23 cellular contexts compared by ENCODE assay signal in genomic region chr10:47379901-47380300, GRCh38. TPM values are rescaled to one million over a fixed set of nuclear protein-coding genes. Genes with fewer than 3 reads are reported as not detected.
DNase-seq lines count a peak whose midpoint lies in the region; ATAC-seq, FAIRE-seq and TF ChIP-seq lines count a peak whose summit lies in the region.
"Had no signal": no experiment of that assay in that cellular context is flagged by ENCODE, and none has a peak within 500 bp of the region (broad histone marks: within the 10 kb centered on the region; RNA-seq: fewer than 3 reads in every experiment).

No MANE protein-coding gene starts in this region.

- no peak for TF ChIP-seq CTCF in osteoblast (IDR thresholded peaks at IDR 0.05; ENCODE audit: extremely low read depth, low read depth, low read length)

- no peaks in the 10 kb centered on the region for H4K20me1 ChIP-seq in osteoblast (ENCODE audit: insufficient read depth, low read length)
- H4K20me1 ChIP-seq: BLaER1 had no signal

- no peaks in the 10 kb centered on the region for H3K36me3 ChIP-seq in H7 (replicated peaks; ENCODE audit: control insufficient read depth, insufficient read depth, low read length)
- H3K36me3 ChIP-seq in small intestine (ENCODE audit: control insufficient read depth in 2 of 2, insufficient read depth in 2 of 2, low read length in 2 of 2): no peaks in the 10 kb centered on the region
- no peaks in the 10 kb centered on the region for H3K36me3 ChIP-seq in osteoblast (ENCODE audit: insufficient read depth, low read length)
- H3K36me3 ChIP-seq: BLaER1, gastrocnemius medialis, thyroid gland had no signal

- H3K9me3 ChIP-seq in small intestine (ENCODE audit: control insufficient read depth, low read depth): no peaks in the 10 kb centered on the region
- no peaks in the 10 kb centered on the region for H3K9me3 ChIP-seq in osteoblast (ENCODE audit: low read depth, low read length)
- H3K9me3 ChIP-seq: BLaER1, gastrocnemius medialis, thyroid gland had no signal

- no peak overlapping the region for H3K4me2 ChIP-seq in osteoblast (ENCODE audit: insufficient read depth, low read length)
- H3K4me2 ChIP-seq: BLaER1 had no signal

- 31 to 62% (median 42%) methylated on average over 10 to 11 of the region's 11 CpGs for WGBS in small intestine, 3 donors

- H3K4me1 ChIP-seq in small intestine (ENCODE audit: control insufficient read depth in 2 of 2, insufficient read depth in 1 of 2, low read depth in 1 of 2, low read length in 1 of 2) (peaks cover 0 to 4% of the 10 kb centered on the region in 2 donors), osteoblast (ENCODE audit: insufficient read depth, low read length) (peaks cover 14% of the 10 kb centered on the region)
- H3K4me1 ChIP-seq: parathyroid adenoma had no signal

- no peak overlapping the region for H3K27ac Mint-ChIP-seq in activated naive CD8-positive, alpha-beta T cell treated with anti-CD3 and anti-CD28 coated beads for 36 hours

- no peak overlapping the region for H3K4me3 ChIP-seq in H7 (ENCODE audit: insufficient read depth, low read depth, low read length)
- peak overlapping the region in 1 of 2 donors; percentile 6 for H3K4me3 ChIP-seq in small intestine (ENCODE audit: low read depth in 1 of 2, low read length in 2 of 2)
- no peak overlapping the region for H3K4me3 ChIP-seq in osteoblast (ENCODE audit: insufficient read depth, low read length)
- H3K4me3 ChIP-seq: BLaER1, gastrocnemius medialis, SK-N-MC, thyroid gland had no signal

- no peaks in the 10 kb centered on the region for H3K9me3 Mint-ChIP-seq in activated naive CD8-positive, alpha-beta T cell treated with anti-CD3 and anti-CD28 coated beads for 36 hours

- H3K4me3 Mint-ChIP-seq in activated naive CD8-positive, alpha-beta T cell treated with anti-CD3 and anti-CD28 coated beads for 36 hours: no peak overlapping the region

- no peak for FAIRE-seq in small intestine (lab: Jason Lieb, UNC)
- FAIRE-seq: colon, GM12892 had no signal

- no peak overlapping the region for H2AFZ ChIP-seq in osteoblast (ENCODE audit: low read length)
- H2AFZ ChIP-seq: parathyroid adenoma had no signal

- H3K4me1 Mint-ChIP-seq in activated naive CD8-positive, alpha-beta T cell treated with anti-CD3 and anti-CD28 coated beads for 36 hours: peaks cover 9% of the 10 kb centered on the region

- peaks cover 78% of the 10 kb centered on the region for H3K27me3 Mint-ChIP-seq in activated naive CD8-positive, alpha-beta T cell treated with anti-CD3 and anti-CD28 coated beads for 36 hours

- DNase-seq in H7: peak; percentile 13
- peak in 51 of 61 donors; percentile 17 to 92 (median 67) for DNase-seq in caudate nucleus (lab: John Stamatoyannopoulos, UW)
- peak; percentile 67 for DNase-seq in inferior parietal cortex (ENCODE audit: extremely low spot score)
- peak; percentile 50 for DNase-seq in small intestine
- no peak for DNase-seq in activated naive CD8-positive, alpha-beta T cell treated with anti-CD3 and anti-CD28 coated beads for 36 hours
- DNase-seq in NOMO-1 (lab: John Stamatoyannopoulos, UW; ENCODE audit: unreplicated experiment in 2 of 2): no peak
- no peak for DNase-seq in osteoblast (ENCODE audit: insufficient read length, low spot score, missing footprints)
- DNase-seq: activated naive CD4-positive, alpha-beta T cell treated with Interleukin-2 at 50 U/mL for 16 hours; gastrocnemius medialis; NCI-H1417 treated with DMSO at 0.1 percent for 48 hours; NCI-H774; PC-3; thyroid gland had no signal

- H3K79me2 ChIP-seq in osteoblast (ENCODE audit: insufficient read depth, low read length): no peaks in the 10 kb centered on the region
- H3K79me2 ChIP-seq: parathyroid adenoma had no signal

- ATAC-seq in HG03039 (IDR thresholded peaks at IDR 0.05; ENCODE audit: unreplicated experiment): no peak
- ATAC-seq: activated CD4-positive, CD25-positive, alpha-beta regulatory T cell treated with anti-CD3 and anti-CD28 coated beads, Interleukin-2, amount 50 U/mL, for 24 hours; gastrocnemius medialis; PC-3 had no signal

- no peaks in the 10 kb centered on the region for H3K36me3 Mint-ChIP-seq in activated naive CD8-positive, alpha-beta T cell treated with anti-CD3 and anti-CD28 coated beads for 36 hours

- H3K27me3 ChIP-seq in H7 (ENCODE audit: control insufficient read depth, insufficient read depth, low read length) (no peaks in the 10 kb centered on the region; the same call in 1 of the 2 replicates), small intestine (ENCODE audit: control insufficient read depth in 2 of 2, insufficient read depth in 2 of 2, low read length in 2 of 2) (peaks cover 0 to 2% of the 10 kb centered on the region in 2 donors), osteoblast (ENCODE audit: insufficient read depth, low read length) (peaks cover 70% of the 10 kb centered on the region)
- H3K27me3 ChIP-seq: gastrocnemius medialis, thyroid gland had no signal

- peak overlapping the region; percentile 80 for H3K27ac ChIP-seq in caudate nucleus (ENCODE audit: low read depth, low read length)
- peak overlapping the region in 1 of 2 donors; percentile 80 for H3K27ac ChIP-seq in small intestine (ENCODE audit: low read depth in 1 of 2, low read length in 1 of 2)
- no peak overlapping the region for H3K27ac ChIP-seq in osteoblast (ENCODE audit: low read depth, low read length)
- H3K27ac ChIP-seq: BLaER1, epithelial cell of prostate, gastrocnemius medialis, parathyroid adenoma, SK-N-MC, thyroid gland had no signal

RNA-seq across cellular contexts. Expression of gene ZNF488, which starts 4.2 kb away (rescaled TPM):
- 3.0 and 4.5 TPM in 2 replicates for total RNA-seq in H7 (2014; rRNA removed; shearing (Covaris generic))
- polyA plus RNA-seq in small intestine: 10 to 100 TPM in 2 of 3 donors, 1 to 10 TPM in 1; 5.9 to 40.0 (median 18.4) TPM
- under 1 TPM; 0.33 to 0.50 TPM for total RNA-seq in activated naive CD8-positive, alpha-beta T cell treated with anti-CD3 and anti-CD28 coated beads for 36 hours
- under 0.01 and 0.29 TPM in 2 replicates for total RNA-seq in osteoblast
- total RNA-seq: gastrocnemius medialis had no signal

RNA-seq across cellular contexts. Expression of gene RBP3, which starts 31.7 kb away (rescaled TPM):
- total RNA-seq in H7 (2014; rRNA removed; shearing (Covaris generic)): not detected in 2 replicates
- under 1 TPM in 1 of 3 donors, not detected in 2; 0.01 TPM for polyA plus RNA-seq in small intestine
- total RNA-seq in activated naive CD8-positive, alpha-beta T cell treated with anti-CD3 and anti-CD28 coated beads for 36 hours: not detected
- not detected in 2 replicates for total RNA-seq in osteoblast
- total RNA-seq: gastrocnemius medialis, liver, myocyte, PC-3, thyroid gland had no signal
- polyA plus RNA-seq: liver had no signal

RNA-seq across cellular contexts. Expression of gene GDF2, which starts 57.6 kb away (rescaled TPM):
- total RNA-seq in H7 (2014; rRNA removed; shearing (Covaris generic)): not detected in 2 replicates
- polyA plus RNA-seq in small intestine: not detected
- total RNA-seq in activated naive CD8-positive, alpha-beta T cell treated with anti-CD3 and anti-CD28 coated beads for 36 hours: not detected
- not detected in 2 replicates for total RNA-seq in osteoblast
- total RNA-seq: gastrocnemius medialis, myocyte, PC-3, thyroid gland had no signal

Comparison
In these comparisons a context has a peak if more than half of its experiments do, and no peak if none do; other contexts are left out.
1. DNase-seq: peak in H7 (single experiment), caudate nucleus (51 of 61), inferior parietal cortex (single experiment) and small intestine (single experiment); none in activated naive CD8-positive, alpha-beta T cell treated with anti-CD3 and anti-CD28 coated beads for 36 hours (single experiment), NOMO-1 (0 of 2) and osteoblast (single experiment).